1 cellular context compared by ENCODE assay signal in genomic region chr10:96902762-96903358, GRCh38.
TF ChIP-seq lines count a peak whose summit lies in the region.

No MANE protein-coding gene starts in this region.

TF ChIP-seq in SK-N-SH treated with all-trans-retinoic acid at 6 μM for 48 hours, 23 proteins besides CTCF, POLR2A, EP300 and RAD21 (continued from another document):
- TF ChIP-seq ARNTL (CRISPR knock-in tag; IDR thresholded peaks at IDR 0.05; ENCODE audit: borderline replicate concordance, low read depth) (no peak), TSHZ2 (CRISPR knock-in tag; IDR thresholded peaks at IDR 0.05) (no peak), ZFP30 (CRISPR knock-in tag; IDR thresholded peaks at IDR 0.05) (no peak), TCF4 (CRISPR knock-in tag; IDR thresholded peaks at IDR 0.05; ENCODE audit: borderline replicate concordance) (no peak), SNAI2 (CRISPR knock-in tag; IDR thresholded peaks at IDR 0.05) (no peak), ZFP3 (CRISPR knock-in tag; IDR thresholded peaks at IDR 0.05) (no peak)
